3 cellular contexts compared by ENCODE assay signal in the genomic region with DNA sequence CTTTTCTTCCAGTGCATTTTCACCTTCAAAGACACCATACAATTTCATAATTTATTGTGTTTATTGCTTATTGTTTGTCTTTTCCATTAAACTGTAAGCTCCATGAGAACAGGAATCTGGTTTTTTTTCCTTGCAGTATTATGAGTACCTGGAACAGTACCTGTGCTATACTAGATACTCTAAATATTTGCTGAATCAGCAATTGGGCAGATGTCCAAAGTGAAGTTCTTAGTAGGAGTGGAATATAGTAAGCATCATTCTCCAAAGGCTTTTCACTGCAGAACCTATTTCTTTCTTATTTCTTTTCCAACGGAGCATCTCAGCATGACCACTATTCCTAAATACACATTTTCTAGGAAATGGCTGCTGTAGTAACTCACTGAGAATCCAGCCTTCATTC.
A peak's percentile ranks its signal among the peaks of the same experiment; 100 is the strongest.
TF ChIP-seq lines count a peak whose summit lies in the region.

No MANE protein-coding gene starts in this region.

TF ChIP-seq in HepG2, 621 proteins besides CTCF, POLR2A, EP300 and RAD21:
- TF ChIP-seq MAFF (IDR thresholded peaks at IDR 0.05; ENCODE audit: low read depth, low read length) (peak; percentile 98), ZNF20 (CRISPR knock-in tag; IDR thresholded peaks at IDR 0.05) (no peak), MAFK (conservative IDR thresholded peaks at IDR 0.05 in 1 of 2, IDR thresholded peaks at IDR 0.05 in 1 of 2; ENCODE audit: low read length in 2 of 2) (peak; percentile 98 to 99), SP2 (CRISPR knock-in tag; IDR thresholded peaks at IDR 0.05) (no peak)

TF ChIP-seq in IMR-90, 13 proteins besides CTCF, POLR2A, EP300 and RAD21:
- TF ChIP-seq MAZ (IDR thresholded peaks at IDR 0.05; ENCODE audit: borderline replicate concordance, low read depth, low read length) (no peak), MAFK (IDR thresholded peaks at IDR 0.05; ENCODE audit: low read depth, low read length) (peak; percentile 98)

TF ChIP-seq in K562, 482 proteins besides CTCF, POLR2A, EP300 and RAD21:
- TF ChIP-seq MAFF (IDR thresholded peaks at IDR 0.05; ENCODE audit: low read length) (peak; percentile 99), ZNF316 (IDR thresholded peaks at IDR 0.05) (peak; percentile 95), SAP30 (IDR thresholded peaks at IDR 0.05; ENCODE audit: borderline replicate concordance, insufficient read depth, low read depth, low read length, poor library complexity, severe bottlenecking) (no peak), MAFK (IDR thresholded peaks at IDR 0.05; ENCODE audit: low read length) (peak; percentile 99), SRSF1 (IDR thresholded peaks at IDR 0.05; ENCODE audit: low read depth, low read length) (no peak), ZBTB17 (CRISPR knock-in tag; IDR thresholded peaks at IDR 0.05) (no peak), ZNF780A (CRISPR knock-in tag; IDR thresholded peaks at IDR 0.05) (no peak), MAFG (tag; conservative IDR thresholded peaks at IDR 0.05) (peak; percentile 89), ZNF778 (CRISPR knock-in tag; IDR thresholded peaks at IDR 0.05) (no peak), SOX6 (IDR thresholded peaks at IDR 0.05) (no peak), C11orf30 (IDR thresholded peaks at IDR 0.05; ENCODE audit: low read depth) (peak; percentile 91)
- TF ChIP-seq, protein P1, sequence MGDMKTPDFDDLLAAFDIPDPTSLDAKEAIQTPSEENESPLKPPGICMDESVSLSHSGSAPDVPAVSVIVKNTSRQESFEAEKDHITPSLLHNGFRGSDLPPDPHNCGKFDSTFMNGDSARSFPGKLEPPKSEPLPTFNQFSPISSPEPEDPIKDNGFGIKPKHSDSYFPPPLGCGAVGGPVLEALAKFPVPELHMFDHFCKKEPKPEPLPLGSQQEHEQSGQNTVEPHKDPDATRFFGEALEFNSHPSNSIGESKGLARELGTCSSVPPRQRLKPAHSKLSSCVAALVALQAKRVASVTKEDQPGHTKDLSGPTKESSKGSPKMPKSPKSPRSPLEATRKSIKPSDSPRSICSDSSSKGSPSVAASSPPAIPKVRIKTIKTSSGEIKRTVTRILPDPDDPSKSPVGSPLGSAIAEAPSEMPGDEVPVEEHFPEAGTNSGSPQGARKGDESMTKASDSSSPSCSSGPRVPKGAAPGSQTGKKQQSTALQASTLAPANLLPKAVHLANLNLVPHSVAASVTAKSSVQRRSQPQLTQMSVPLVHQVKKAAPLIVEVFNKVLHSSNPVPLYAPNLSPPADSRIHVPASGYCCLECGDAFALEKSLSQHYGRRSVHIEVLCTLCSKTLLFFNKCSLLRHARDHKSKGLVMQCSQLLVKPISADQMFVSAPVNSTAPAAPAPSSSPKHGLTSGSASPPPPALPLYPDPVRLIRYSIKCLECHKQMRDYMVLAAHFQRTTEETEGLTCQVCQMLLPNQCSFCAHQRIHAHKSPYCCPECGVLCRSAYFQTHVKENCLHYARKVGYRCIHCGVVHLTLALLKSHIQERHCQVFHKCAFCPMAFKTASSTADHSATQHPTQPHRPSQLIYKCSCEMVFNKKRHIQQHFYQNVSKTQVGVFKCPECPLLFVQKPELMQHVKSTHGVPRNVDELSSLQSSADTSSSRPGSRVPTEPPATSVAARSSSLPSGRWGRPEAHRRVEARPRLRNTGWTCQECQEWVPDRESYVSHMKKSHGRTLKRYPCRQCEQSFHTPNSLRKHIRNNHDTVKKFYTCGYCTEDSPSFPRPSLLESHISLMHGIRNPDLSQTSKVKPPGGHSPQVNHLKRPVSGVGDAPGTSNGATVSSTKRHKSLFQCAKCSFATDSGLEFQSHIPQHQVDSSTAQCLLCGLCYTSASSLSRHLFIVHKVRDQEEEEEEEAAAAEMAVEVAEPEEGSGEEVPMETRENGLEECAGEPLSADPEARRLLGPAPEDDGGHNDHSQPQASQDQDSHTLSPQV (IDR thresholded peaks at IDR 0.05): no peak
- TF ChIP-seq, protein P2, sequence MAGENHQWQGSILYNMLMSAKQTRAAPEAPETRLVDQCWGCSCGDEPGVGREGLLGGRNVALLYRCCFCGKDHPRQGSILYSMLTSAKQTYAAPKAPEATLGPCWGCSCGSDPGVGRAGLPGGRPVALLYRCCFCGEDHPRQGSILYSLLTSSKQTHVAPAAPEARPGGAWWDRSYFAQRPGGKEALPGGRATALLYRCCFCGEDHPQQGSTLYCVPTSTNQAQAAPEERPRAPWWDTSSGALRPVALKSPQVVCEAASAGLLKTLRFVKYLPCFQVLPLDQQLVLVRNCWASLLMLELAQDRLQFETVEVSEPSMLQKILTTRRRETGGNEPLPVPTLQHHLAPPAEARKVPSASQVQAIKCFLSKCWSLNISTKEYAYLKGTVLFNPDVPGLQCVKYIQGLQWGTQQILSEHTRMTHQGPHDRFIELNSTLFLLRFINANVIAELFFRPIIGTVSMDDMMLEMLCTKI (IDR thresholded peaks at IDR 0.05; ENCODE audit: partially characterized antibody): no peak
